Comparison of ENCODE assay signal across 10 cellular contexts in genomic region chr7:126450269-126450671, GRCh38.
A peak's percentile ranks its signal among the peaks of the same experiment; 100 is the strongest.
DNase-seq lines count a peak whose midpoint lies in the region; ATAC-seq and TF ChIP-seq lines count a peak whose summit lies in the region.
"Had no signal": no experiment of that assay in that cellular context is flagged by ENCODE, and none has a peak within 500 bp of the region (broad histone marks: within the 10 kb centered on the region; RNA-seq: fewer than 3 reads in every experiment).

No MANE protein-coding gene starts in this region.

- no peaks in the 10 kb centered on the region for H3K9me3 ChIP-seq in HAP-1
- H3K9me3 ChIP-seq: neutrophil had no signal

- no peaks in the 10 kb centered on the region for H3K36me3 ChIP-seq in brain microvascular endothelial cell (replicated peaks)
- H3K36me3 ChIP-seq in HAP-1 (replicated peaks), result no peaks in the 10 kb centered on the region
- H3K36me3 ChIP-seq: neutrophil had no signal

- H3K4me1 ChIP-seq in HAP-1, result peaks cover 25% of the 10 kb centered on the region

- no peak for TF ChIP-seq CTCF in brain microvascular endothelial cell (IDR thresholded peaks at IDR 0.05; ENCODE audit: low read depth, low read length, missing control alignments)

- peak; percentile 94 for ATAC-seq in GM18867 (IDR thresholded peaks at IDR 0.05; ENCODE audit: unreplicated experiment)
- peak; percentile 88 for ATAC-seq in GM21723 (IDR thresholded peaks at IDR 0.05; ENCODE audit: unreplicated experiment)
- ATAC-seq in HG03378 (IDR thresholded peaks at IDR 0.05; ENCODE audit: unreplicated experiment), result peak; percentile 95

- in situ Hi-C loops in brain microvascular endothelial cell (cut with HindIII; ENCODE audit: low pct_ligation_motif_present, low sequenced_read_pairs) (no loop called here), HAP-1 (cut with MboI; ENCODE audit: low sequenced_read_pairs) (no loop called here)

- H3K4me3 ChIP-seq in brain microvascular endothelial cell (ENCODE audit: low read depth, low read length), result no peak overlapping the region
- no peak overlapping the region for H3K4me3 ChIP-seq in HAP-1

- H3K27me3 ChIP-seq in brain microvascular endothelial cell (replicated peaks) (no peaks in the 10 kb centered on the region), HAP-1 (ENCODE audit: low read depth) (no peaks in the 10 kb centered on the region)
- H3K27me3 ChIP-seq: neutrophil had no signal

- H3K27ac ChIP-seq in brain microvascular endothelial cell, result no peak overlapping the region
- H3K27ac ChIP-seq: neutrophil had no signal

- DNase-seq in brain microvascular endothelial cell (peak; percentile 27), NCI-H82 (lab: John Stamatoyannopoulos, UW) (no peak), HAP-1 (ENCODE audit: low spot score in 2 of 2) (no peak), iPS-NIHi11 (ENCODE audit: low spot score) (no peak), T-helper 1 cell (no peak)
- DNase-seq: NCI-H510A treated with DMSO at 0.1 percent for 48 hours had no signal
